Comparison of ENCODE assay signal across 7 cellular contexts in genomic region chr12:22729898-22730443, GRCh38.
DNase-seq lines count a peak whose midpoint lies in the region; ATAC-seq, FAIRE-seq and TF ChIP-seq lines count a peak whose summit lies in the region.

No MANE protein-coding gene starts in this region.

- peak overlapping the region; percentile 26 for H3K27ac ChIP-seq in thymus (ENCODE audit: low read depth)

- H3K27me3 ChIP-seq in bronchial epithelial cell (ENCODE audit: control insufficient read depth, insufficient read depth, low read length) (no peaks in the 10 kb centered on the region), thymus (ENCODE audit: control insufficient read depth, insufficient read depth) (no peaks in the 10 kb centered on the region)

- H3K9me3 Mint-ChIP-seq in activated naive CD8-positive, alpha-beta T cell treated with anti-CD3 and anti-CD28 coated beads for 36 hours = no peaks in the 10 kb centered on the region

- H3K4me3 ChIP-seq in bronchial epithelial cell (ENCODE audit: low read depth, low read length) (no peak overlapping the region), thymus (ENCODE audit: low read length) (no peak overlapping the region)

- ATAC-seq in left lobe of liver = peak; percentile 66

- in situ Hi-C loops in KBM-7 (cut with MboI; ENCODE audit: low pct_unique_long_range_greater_than_20kb, low sequenced_read_pairs) = no loop called here

- no peaks in the 10 kb centered on the region for H3K36me3 Mint-ChIP-seq in activated naive CD8-positive, alpha-beta T cell treated with anti-CD3 and anti-CD28 coated beads for 36 hours

- H3K9me3 ChIP-seq in thymus (ENCODE audit: control insufficient read depth) = no peaks in the 10 kb centered on the region

- no peak overlapping the region for H3K4me3 Mint-ChIP-seq in activated naive CD8-positive, alpha-beta T cell treated with anti-CD3 and anti-CD28 coated beads for 36 hours

- no peaks in the 10 kb centered on the region for H3K4me1 ChIP-seq in thymus (ENCODE audit: control insufficient read depth, insufficient read depth, low read length)

- peak; percentile 43 for DNase-seq in KBM-7
- peak; percentile 2 for DNase-seq in bronchial epithelial cell (ENCODE audit: low read depth)
- no peak for DNase-seq in left lobe of liver (ENCODE audit: low spot score)
- no peak for DNase-seq in NCI-H2029 (lab: John Stamatoyannopoulos, UW)
- no peak for DNase-seq in HUDEP-2 (lab: John Stamatoyannopoulos, UW; ENCODE audit: unreplicated experiment in 76 of 76)
- no peak for DNase-seq in activated naive CD8-positive, alpha-beta T cell treated with anti-CD3 and anti-CD28 coated beads for 36 hours

- no peaks in the 10 kb centered on the region for H3K36me3 ChIP-seq in bronchial epithelial cell (ENCODE audit: control insufficient read depth, insufficient read depth, low read length)
- no peaks in the 10 kb centered on the region for H3K36me3 ChIP-seq in thymus (ENCODE audit: control insufficient read depth, insufficient read depth)

- no peak for TF ChIP-seq CTCF in bronchial epithelial cell (IDR thresholded peaks at IDR 0.05; ENCODE audit: insufficient read depth, low read length, severe bottlenecking)

- no peak for FAIRE-seq in bronchial epithelial cell (lab: Jason Lieb, UNC)

- no peaks in the 10 kb centered on the region for H3K27me3 Mint-ChIP-seq in activated naive CD8-positive, alpha-beta T cell treated with anti-CD3 and anti-CD28 coated beads for 36 hours

- H3K4me1 Mint-ChIP-seq in activated naive CD8-positive, alpha-beta T cell treated with anti-CD3 and anti-CD28 coated beads for 36 hours = peaks cover 6% of the 10 kb centered on the region

- WGBS in thymus = 63% methylated on average over 3 of the region's 3 CpGs

- no peak overlapping the region for H3K27ac Mint-ChIP-seq in activated naive CD8-positive, alpha-beta T cell treated with anti-CD3 and anti-CD28 coated beads for 36 hours

Comparison
In these comparisons a context has a peak if more than half of its experiments do, and no peak if none do; other contexts are left out.
1. DNase-seq: peak in KBM-7 (single experiment) and bronchial epithelial cell (single experiment); none in left lobe of liver (single experiment), NCI-H2029 (single experiment), HUDEP-2 (0 of 76) and activated naive CD8-positive, alpha-beta T cell treated with anti-CD3 and anti-CD28 coated beads for 36 hours (single experiment).